1 cellular context compared by ENCODE assay signal in the genomic region with DNA sequence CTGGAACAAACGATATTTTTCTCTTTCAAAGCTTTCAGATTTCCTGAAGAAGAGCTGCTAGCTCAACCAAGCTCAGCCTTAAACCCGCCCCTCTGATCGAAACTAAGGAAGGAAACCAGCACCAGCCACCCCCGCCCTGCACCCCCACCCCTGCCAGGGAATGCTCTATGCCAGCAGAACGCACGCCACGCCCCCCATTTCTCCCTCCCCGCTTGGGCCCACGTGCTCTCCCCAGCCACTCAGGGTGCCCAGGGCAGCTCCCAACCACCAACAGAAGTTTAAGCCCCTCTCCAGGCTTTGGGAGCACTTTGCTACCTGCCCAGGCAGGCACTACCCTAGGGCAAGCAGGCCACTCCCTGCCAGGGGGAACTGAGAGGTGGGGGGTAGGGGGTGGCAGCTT.
TF ChIP-seq lines count a peak whose summit lies in the region.

No MANE protein-coding gene starts in this region.

TF ChIP-seq in GM23338, 12 proteins besides CTCF, POLR2A, EP300 and RAD21 (continued from another document):
- TF ChIP-seq, protein P1, sequence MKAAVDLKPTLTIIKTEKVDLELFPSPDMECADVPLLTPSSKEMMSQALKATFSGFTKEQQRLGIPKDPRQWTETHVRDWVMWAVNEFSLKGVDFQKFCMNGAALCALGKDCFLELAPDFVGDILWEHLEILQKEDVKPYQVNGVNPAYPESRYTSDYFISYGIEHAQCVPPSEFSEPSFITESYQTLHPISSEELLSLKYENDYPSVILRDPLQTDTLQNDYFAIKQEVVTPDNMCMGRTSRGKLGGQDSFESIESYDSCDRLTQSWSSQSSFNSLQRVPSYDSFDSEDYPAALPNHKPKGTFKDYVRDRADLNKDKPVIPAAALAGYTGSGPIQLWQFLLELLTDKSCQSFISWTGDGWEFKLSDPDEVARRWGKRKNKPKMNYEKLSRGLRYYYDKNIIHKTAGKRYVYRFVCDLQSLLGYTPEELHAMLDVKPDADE (IDR thresholded peaks at IDR 0.05) = no peak
- TF ChIP-seq ZNF331 (CRISPR knock-in tag; IDR thresholded peaks at IDR 0.05; ENCODE audit: low read depth) (no peak), JUNB (IDR thresholded peaks at IDR 0.05; ENCODE audit: unreplicated experiment) (no peak), EZH2phosphoT487 (IDR thresholded peaks at IDR 0.05; ENCODE audit: unreplicated experiment) (no peak), STAT1 (IDR thresholded peaks at IDR 0.05; ENCODE audit: unreplicated experiment) (no peak), POLR2AphosphoS5 (IDR thresholded peaks at IDR 0.05; ENCODE audit: low read depth) (no peak), CREB1 (CRISPR knock-in tag; IDR thresholded peaks at IDR 0.05; ENCODE audit: low read depth) (no peak), EZH2 (IDR thresholded peaks at IDR 0.05; ENCODE audit: low read depth, unreplicated experiment) (no peak)
- TF ChIP-seq, protein P2, sequence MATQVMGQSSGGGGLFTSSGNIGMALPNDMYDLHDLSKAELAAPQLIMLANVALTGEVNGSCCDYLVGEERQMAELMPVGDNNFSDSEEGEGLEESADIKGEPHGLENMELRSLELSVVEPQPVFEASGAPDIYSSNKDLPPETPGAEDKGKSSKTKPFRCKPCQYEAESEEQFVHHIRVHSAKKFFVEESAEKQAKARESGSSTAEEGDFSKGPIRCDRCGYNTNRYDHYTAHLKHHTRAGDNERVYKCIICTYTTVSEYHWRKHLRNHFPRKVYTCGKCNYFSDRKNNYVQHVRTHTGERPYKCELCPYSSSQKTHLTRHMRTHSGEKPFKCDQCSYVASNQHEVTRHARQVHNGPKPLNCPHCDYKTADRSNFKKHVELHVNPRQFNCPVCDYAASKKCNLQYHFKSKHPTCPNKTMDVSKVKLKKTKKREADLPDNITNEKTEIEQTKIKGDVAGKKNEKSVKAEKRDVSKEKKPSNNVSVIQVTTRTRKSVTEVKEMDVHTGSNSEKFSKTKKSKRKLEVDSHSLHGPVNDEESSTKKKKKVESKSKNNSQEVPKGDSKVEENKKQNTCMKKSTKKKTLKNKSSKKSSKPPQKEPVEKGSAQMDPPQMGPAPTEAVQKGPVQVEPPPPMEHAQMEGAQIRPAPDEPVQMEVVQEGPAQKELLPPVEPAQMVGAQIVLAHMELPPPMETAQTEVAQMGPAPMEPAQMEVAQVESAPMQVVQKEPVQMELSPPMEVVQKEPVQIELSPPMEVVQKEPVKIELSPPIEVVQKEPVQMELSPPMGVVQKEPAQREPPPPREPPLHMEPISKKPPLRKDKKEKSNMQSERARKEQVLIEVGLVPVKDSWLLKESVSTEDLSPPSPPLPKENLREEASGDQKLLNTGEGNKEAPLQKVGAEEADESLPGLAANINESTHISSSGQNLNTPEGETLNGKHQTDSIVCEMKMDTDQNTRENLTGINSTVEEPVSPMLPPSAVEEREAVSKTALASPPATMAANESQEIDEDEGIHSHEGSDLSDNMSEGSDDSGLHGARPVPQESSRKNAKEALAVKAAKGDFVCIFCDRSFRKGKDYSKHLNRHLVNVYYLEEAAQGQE (IDR thresholded peaks at IDR 0.05; ENCODE audit: unreplicated experiment) = no peak
